Comparison of ENCODE assay signal across 1 cellular context in the genomic region with DNA sequence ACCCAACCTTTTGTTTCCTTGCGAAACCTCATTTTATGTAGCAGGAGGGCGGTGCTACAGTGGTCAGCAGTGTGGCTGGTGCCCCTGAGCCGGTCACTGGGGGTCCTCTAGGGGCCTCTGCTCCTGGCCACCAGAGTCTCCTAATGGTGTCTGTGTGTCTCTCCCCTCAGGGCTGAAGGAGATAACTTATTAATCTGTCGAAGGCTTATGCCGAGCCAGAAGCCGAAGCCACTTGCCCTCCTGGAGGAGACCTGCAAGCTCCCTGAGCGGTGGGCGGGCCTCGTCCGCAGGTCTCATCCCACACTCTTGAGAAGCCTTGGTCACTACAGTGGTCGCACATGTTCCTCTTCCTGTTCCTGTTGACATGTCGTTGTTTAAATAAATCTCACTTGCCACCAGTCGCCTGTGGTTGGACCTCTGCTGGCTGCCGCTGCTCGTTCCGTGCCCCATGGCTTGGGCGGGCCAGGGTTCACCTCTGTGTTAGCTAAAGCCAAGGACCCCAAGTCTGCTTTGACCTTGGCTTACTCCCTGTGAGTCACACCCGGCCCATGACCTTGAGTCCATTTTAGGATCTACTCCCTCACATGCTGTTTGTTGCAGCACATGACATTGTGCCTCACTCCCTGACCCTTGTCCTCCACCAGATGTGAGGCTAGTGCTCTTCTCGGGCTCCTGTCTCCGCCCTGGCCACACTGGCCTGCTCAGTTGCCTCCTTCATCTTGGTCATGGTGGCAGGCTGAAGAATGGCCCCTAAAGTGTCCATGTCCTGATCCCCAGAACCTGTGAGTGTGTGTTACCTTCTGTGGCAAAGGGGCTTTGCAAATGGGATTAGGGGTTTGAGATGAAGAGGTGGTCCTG.
TF ChIP-seq lines count a peak whose summit lies in the region.

No MANE protein-coding gene starts in this region.

TF ChIP-seq in HepG2, 621 proteins besides CTCF, POLR2A, EP300 and RAD21 (continued from another document and continues in another):
- TF ChIP-seq IRF9 (CRISPR knock-in tag; IDR thresholded peaks at IDR 0.05; ENCODE audit: borderline replicate concordance) (peak; percentile 92; the same call in 1 of the 2 replicates), ZFP91 (CRISPR knock-in tag; IDR thresholded peaks at IDR 0.05; ENCODE audit: borderline replicate concordance) (peak; percentile 96), CEBPB (IDR thresholded peaks at IDR 0.05; ENCODE audit: borderline replicate concordance, low read depth, low read length) (peak; percentile 96), ZBTB25 (CRISPR knock-in tag; IDR thresholded peaks at IDR 0.05) (peak; percentile 84), ZNF740 (CRISPR knock-in tag; IDR thresholded peaks at IDR 0.05) (0 out of 2 replicates have a peak, but pooled peaks have one; percentile 35), ZSCAN29 (CRISPR knock-in tag; conservative IDR thresholded peaks at IDR 0.05) (peak; percentile 88), MIER2 (CRISPR knock-in tag; IDR thresholded peaks at IDR 0.05) (peak; percentile 85), ZFY (CRISPR knock-in tag; IDR thresholded peaks at IDR 0.05) (peak; percentile 65), AKAP8 (CRISPR knock-in tag; IDR thresholded peaks at IDR 0.05) (peak; percentile 90; the same call in 1 of the 2 replicates), PHF5A (CRISPR knock-in tag; IDR thresholded peaks at IDR 0.05; ENCODE audit: low read depth, unreplicated experiment) (peak; percentile 99), ATF3 (CRISPR knock-in tag; IDR thresholded peaks at IDR 0.05) (peak; percentile 97), FOXM1 (CRISPR knock-in tag; IDR thresholded peaks at IDR 0.05) (no peak; the same call in 1 of the 2 replicates), DBP (CRISPR knock-in tag; IDR thresholded peaks at IDR 0.05; ENCODE audit: not compliant biosample characterization) (no peak), FOXJ3 (CRISPR knock-in tag; IDR thresholded peaks at IDR 0.05; ENCODE audit: borderline replicate concordance) (peak; percentile 84), SP140L (CRISPR knock-in tag; IDR thresholded peaks at IDR 0.05; ENCODE audit: borderline replicate concordance) (no peak; the same call in 1 of the 2 replicates), EHMT2 (IDR thresholded peaks at IDR 0.05; ENCODE audit: borderline replicate concordance, low read depth, low read length) (peak; percentile 67; the same call in 1 of the 2 replicates), SRY (CRISPR knock-in tag; IDR thresholded peaks at IDR 0.05) (peak; percentile 95), ZSCAN9 (CRISPR knock-in tag; IDR thresholded peaks at IDR 0.05; ENCODE audit: borderline replicate concordance) (peak; percentile 98), ZNF510 (CRISPR knock-in tag; IDR thresholded peaks at IDR 0.05; ENCODE audit: low read depth) (peak; percentile 91; the same call in 1 of the 2 replicates), ZFP36L1 (CRISPR knock-in tag; IDR thresholded peaks at IDR 0.05) (peak; percentile 94; the same call in 1 of the 2 replicates), SIX1 (CRISPR knock-in tag; IDR thresholded peaks at IDR 0.05; ENCODE audit: borderline replicate concordance) (peak; percentile 71; the same call in 1 of the 2 replicates), ELF4 (CRISPR knock-in tag; IDR thresholded peaks at IDR 0.05; ENCODE audit: borderline replicate concordance) (peak; percentile 89), SKI (IDR thresholded peaks at IDR 0.05; ENCODE audit: partially characterized antibody) (peak; percentile 99), PPARG (CRISPR knock-in tag; conservative IDR thresholded peaks at IDR 0.05) (peak; percentile 97), CC2D1A (CRISPR knock-in tag; IDR thresholded peaks at IDR 0.05) (no peak), GABPA (IDR thresholded peaks at IDR 0.05; ENCODE audit: low read depth, low read length) (no peak), GABPA (CRISPR knock-in tag; IDR thresholded peaks at IDR 0.05; ENCODE audit: low read depth) (peak; percentile 85)
- TF ChIP-seq, protein P1, sequence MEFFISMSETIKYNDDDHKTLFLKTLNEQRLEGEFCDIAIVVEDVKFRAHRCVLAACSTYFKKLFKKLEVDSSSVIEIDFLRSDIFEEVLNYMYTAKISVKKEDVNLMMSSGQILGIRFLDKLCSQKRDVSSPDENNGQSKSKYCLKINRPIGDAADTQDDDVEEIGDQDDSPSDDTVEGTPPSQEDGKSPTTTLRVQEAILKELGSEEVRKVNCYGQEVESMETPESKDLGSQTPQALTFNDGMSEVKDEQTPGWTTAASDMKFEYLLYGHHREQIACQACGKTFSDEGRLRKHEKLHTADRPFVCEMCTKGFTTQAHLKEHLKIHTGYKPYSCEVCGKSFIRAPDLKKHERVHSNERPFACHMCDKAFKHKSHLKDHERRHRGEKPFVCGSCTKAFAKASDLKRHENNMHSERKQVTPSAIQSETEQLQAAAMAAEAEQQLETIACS (CRISPR knock-in tag; IDR thresholded peaks at IDR 0.05): no peak
- TF ChIP-seq, protein P2, sequence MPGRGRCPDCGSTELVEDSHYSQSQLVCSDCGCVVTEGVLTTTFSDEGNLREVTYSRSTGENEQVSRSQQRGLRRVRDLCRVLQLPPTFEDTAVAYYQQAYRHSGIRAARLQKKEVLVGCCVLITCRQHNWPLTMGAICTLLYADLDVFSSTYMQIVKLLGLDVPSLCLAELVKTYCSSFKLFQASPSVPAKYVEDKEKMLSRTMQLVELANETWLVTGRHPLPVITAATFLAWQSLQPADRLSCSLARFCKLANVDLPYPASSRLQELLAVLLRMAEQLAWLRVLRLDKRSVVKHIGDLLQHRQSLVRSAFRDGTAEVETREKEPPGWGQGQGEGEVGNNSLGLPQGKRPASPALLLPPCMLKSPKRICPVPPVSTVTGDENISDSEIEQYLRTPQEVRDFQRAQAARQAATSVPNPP (CRISPR knock-in tag; IDR thresholded peaks at IDR 0.05): peak; percentile 79; the same call in 1 of the 2 replicates
- TF ChIP-seq, protein P3, sequence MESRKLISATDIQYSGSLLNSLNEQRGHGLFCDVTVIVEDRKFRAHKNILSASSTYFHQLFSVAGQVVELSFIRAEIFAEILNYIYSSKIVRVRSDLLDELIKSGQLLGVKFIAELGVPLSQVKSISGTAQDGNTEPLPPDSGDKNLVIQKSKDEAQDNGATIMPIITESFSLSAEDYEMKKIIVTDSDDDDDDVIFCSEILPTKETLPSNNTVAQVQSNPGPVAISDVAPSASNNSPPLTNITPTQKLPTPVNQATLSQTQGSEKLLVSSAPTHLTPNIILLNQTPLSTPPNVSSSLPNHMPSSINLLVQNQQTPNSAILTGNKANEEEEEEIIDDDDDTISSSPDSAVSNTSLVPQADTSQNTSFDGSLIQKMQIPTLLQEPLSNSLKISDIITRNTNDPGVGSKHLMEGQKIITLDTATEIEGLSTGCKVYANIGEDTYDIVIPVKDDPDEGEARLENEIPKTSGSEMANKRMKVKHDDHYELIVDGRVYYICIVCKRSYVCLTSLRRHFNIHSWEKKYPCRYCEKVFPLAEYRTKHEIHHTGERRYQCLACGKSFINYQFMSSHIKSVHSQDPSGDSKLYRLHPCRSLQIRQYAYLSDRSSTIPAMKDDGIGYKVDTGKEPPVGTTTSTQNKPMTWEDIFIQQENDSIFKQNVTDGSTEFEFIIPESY (CRISPR knock-in tag; IDR thresholded peaks at IDR 0.05): peak; percentile 79
- TF ChIP-seq, protein P4, sequence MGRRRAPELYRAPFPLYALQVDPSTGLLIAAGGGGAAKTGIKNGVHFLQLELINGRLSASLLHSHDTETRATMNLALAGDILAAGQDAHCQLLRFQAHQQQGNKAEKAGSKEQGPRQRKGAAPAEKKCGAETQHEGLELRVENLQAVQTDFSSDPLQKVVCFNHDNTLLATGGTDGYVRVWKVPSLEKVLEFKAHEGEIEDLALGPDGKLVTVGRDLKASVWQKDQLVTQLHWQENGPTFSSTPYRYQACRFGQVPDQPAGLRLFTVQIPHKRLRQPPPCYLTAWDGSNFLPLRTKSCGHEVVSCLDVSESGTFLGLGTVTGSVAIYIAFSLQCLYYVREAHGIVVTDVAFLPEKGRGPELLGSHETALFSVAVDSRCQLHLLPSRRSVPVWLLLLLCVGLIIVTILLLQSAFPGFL (CRISPR knock-in tag; IDR thresholded peaks at IDR 0.05): no peak
- TF ChIP-seq, protein P5, sequence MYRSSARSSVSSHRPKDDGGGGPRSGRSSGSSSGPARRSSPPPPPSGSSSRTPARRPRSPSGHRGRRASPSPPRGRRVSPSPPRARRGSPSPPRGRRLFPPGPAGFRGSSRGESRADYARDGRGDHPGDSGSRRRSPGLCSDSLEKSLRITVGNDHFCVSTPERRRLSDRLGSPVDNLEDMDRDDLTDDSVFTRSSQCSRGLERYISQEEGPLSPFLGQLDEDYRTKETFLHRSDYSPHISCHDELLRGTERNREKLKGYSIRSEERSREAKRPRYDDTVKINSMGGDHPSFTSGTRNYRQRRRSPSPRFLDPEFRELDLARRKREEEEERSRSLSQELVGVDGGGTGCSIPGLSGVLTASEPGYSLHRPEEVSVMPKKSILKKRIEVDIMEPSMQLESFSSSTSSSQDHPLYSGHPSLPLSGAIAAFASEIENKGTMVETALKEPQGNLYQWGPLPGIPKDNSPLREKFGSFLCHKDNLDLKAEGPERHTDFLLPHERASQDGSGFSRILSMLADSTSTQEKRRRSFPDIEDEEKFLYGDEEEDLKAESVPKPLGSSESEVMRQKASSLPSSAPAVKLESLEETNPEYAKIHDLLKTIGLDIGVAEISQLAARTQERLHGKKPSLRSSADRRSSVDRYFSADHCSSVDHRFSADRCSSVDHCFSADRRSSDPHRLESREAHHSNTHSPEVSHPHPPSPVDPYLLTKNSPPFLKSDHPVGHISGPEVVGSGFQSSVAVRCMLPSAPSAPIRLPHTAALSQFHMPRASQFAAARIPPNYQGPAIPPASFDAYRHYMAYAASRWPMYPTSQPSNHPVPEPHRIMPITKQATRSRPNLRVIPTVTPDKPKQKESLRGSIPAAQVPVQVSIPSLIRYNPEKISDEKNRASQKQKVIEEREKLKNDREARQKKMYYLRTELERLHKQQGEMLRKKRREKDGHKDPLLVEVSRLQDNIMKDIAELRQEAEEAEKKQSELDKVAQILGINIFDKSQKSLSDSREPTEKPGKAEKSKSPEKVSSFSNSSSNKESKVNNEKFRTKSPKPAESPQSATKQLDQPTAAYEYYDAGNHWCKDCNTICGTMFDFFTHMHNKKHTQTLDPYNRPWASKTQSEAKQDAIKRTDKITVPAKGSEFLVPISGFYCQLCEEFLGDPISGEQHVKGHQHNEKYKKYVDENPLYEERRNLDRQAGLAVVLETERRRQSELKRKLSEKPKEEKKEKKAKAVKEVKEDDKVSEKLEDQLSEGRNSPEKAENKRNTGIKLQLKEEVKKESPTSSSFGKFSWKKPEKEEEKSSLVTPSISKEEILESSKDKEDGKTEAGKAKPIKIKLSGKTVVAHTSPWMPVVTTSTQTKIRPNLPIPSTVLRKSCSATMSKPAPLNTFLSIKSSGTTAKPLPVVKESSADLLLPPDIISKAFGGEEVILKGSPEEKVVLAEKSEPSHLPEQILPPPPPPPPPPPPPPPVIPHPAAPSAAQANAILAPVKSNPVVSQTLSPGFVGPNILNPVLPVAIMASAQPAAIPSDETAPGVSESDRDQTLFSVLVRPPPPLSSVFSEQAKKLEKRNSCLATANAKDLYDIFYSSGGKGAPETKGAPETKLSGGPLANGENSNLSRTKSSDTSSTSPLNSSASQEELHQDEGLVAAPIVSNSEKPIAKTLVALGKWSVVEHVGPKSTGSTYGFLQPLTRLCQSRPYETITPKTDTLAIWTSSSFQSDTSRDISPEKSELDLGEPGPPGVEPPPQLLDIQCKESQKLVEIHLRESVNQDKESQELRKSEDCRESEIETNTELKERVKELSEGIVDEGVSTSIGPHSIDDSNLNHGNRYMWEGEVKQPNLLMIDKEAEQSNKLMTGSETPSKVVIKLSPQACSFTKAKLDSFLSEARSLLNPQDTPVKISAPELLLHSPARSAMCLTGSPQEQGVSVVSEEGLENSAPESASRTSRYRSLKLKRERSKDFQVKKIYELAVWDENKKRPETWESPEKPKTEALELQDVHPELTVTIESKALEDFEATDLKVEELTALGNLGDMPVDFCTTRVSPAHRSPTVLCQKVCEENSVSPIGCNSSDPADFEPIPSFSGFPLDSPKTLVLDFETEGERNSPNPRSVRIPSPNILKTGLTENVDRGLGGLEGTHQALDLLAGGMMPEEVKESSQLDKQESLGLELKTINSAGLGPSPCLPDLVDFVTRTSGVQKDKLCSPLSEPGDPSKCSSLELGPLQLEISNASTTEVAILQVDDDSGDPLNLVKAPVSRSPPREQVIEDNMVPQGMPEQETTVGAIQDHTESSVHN (CRISPR knock-in tag; IDR thresholded peaks at IDR 0.05): no peak; the same call in 1 of the 2 replicates
